In genomic region chr5:119367502-119368237, GRCh38 we compare ENCODE assay signal across 8 cellular contexts. TPM values are rescaled to one million over a fixed set of nuclear protein-coding genes. Genes with fewer than 3 reads are reported as not detected.
DNase-seq lines count a peak whose midpoint lies in the region; ATAC-seq and TF ChIP-seq lines count a peak whose summit lies in the region.

No MANE protein-coding gene starts in this region.

- H3K4me1 ChIP-seq in SK-N-SH (ENCODE audit: control insufficient read depth in 1 of 2, insufficient read depth in 2 of 2, low read depth in 1 of 2, low read length in 1 of 2) (peaks cover 4 to 25% of the 10 kb centered on the region in 2 experiments; a peak in 3 of 4 replicates), left lung (peaks cover 14 to 63% of the 10 kb centered on the region in 2 donors), Peyer's patch (peaks cover 0 to 15% (median 13%) of the 10 kb centered on the region in 4 donors)

- no peak for TF ChIP-seq POLR2A in Peyer's patch (IDR thresholded peaks at IDR 0.05)

- no peaks in the 10 kb centered on the region for H3K36me3 ChIP-seq in SK-N-SH (replicated peaks in 1 of 2; ENCODE audit: control insufficient read depth in 1 of 2, insufficient read depth in 2 of 2, low read length in 1 of 2)
- no peaks in the 10 kb centered on the region for H3K36me3 ChIP-seq in left lung
- H3K36me3 ChIP-seq in Peyer's patch = no peaks in the 10 kb centered on the region

- CTCF ChIA-PET in SK-N-SH (lab: Yijun Ruan, JAX) = no interaction called here

- H3K9me3 ChIP-seq in SK-N-SH = no peaks in the 10 kb centered on the region
- no peaks in the 10 kb centered on the region for H3K9me3 ChIP-seq in left lung
- H3K9me3 ChIP-seq in Peyer's patch = no peaks in the 10 kb centered on the region

- peaks cover 9% of the 10 kb centered on the region for H3F3A ChIP-seq in SK-N-SH (replicated peaks; ENCODE audit: insufficient read depth)

- peak; percentile 83 for ATAC-seq in GM18907 (IDR thresholded peaks at IDR 0.05; ENCODE audit: unreplicated experiment)
- ATAC-seq in HG02870 (IDR thresholded peaks at IDR 0.05; ENCODE audit: unreplicated experiment) = peak; percentile 70
- ATAC-seq in left lung = peak; percentile 51

- H3K9me2 ChIP-seq in SK-N-SH = no peaks in the 10 kb centered on the region

- H3K27ac ChIP-seq in SK-N-SH (ENCODE audit: low read depth in 2 of 2, low read length in 1 of 2) = peak overlapping the region in 1 of 2 experiments; percentile 60; a peak in 3 of 4 replicates
- H3K27ac ChIP-seq in left lung = peak overlapping the region in 1 of 2 donors; percentile 9
- H3K27ac ChIP-seq in Peyer's patch = peak overlapping the region in 1 of 4 donors; percentile 47

- H3K9ac ChIP-seq in SK-N-SH = no peak overlapping the region; the same call in 1 of the 2 replicates

- intact Hi-C loops in left lung (cut with DNase I) = no loop called here

- H4K20me1 ChIP-seq in SK-N-SH (ENCODE audit: insufficient read depth) = no peaks in the 10 kb centered on the region

- H3K4me3 ChIP-seq in SK-N-SH (ENCODE audit: low read depth in 2 of 2, low read length in 1 of 2) (no peak overlapping the region), left lung (no peak overlapping the region), Peyer's patch (no peak overlapping the region)

- no peak for DNase-seq in SK-N-SH
- DNase-seq in left lung = no peak
- DNase-seq in NCI-H2107 (lab: John Stamatoyannopoulos, UW) = no peak
- no peak for DNase-seq in NCI-H524 treated with DMSO at 0.1 percent for 48 hours (lab: John Stamatoyannopoulos, UW)
- no peak for DNase-seq in Peyer's patch
- DNase-seq in T-helper 9 cell = no peak

- WGBS in SK-N-SH (ENCODE audit: low lambda C conversion rate) = 35% methylated on average over 1 of the region's 1 CpG

- TF ChIP-seq CTCF in SK-N-SH (IDR thresholded peaks at IDR 0.05) (no peak), left lung (IDR thresholded peaks at IDR 0.05) (no peak), Peyer's patch (IDR thresholded peaks at IDR 0.05) (no peak)

- peak overlapping the region; percentile 20; the same call in 1 of the 2 replicates for H3K4me2 ChIP-seq in SK-N-SH

- no peak overlapping the region for H2AFZ ChIP-seq in SK-N-SH (ENCODE audit: low read depth)

- no peak for TF ChIP-seq EP300 in SK-N-SH (IDR thresholded peaks at IDR 0.05; ENCODE audit: borderline replicate concordance in 1 of 2, low read depth in 1 of 2, low read length in 1 of 2)

- no peak for TF ChIP-seq RAD21 in SK-N-SH (IDR thresholded peaks at IDR 0.05; ENCODE audit: low read length)

- H3K27me3 ChIP-seq in SK-N-SH (ENCODE audit: insufficient read depth) (no peaks in the 10 kb centered on the region), left lung (no peaks in the 10 kb centered on the region), Peyer's patch (no peaks in the 10 kb centered on the region)

- POLR2A ChIA-PET in SK-N-SH (lab: Yijun Ruan, JAX) = no interaction called here

- H3K79me2 ChIP-seq in SK-N-SH (ENCODE audit: insufficient read depth) = peaks cover 27% of the 10 kb centered on the region

TF ChIP-seq in SK-N-SH, 30 proteins besides CTCF, POLR2A, EP300 and RAD21:
- TF ChIP-seq TCF12 (IDR thresholded peaks at IDR 0.05) (0 out of 2 replicates have a peak, but pooled peaks have one; percentile 14), TEAD4 (IDR thresholded peaks at IDR 0.05; ENCODE audit: borderline replicate concordance, insufficient read depth) (no peak), IRF3 (IDR thresholded peaks at IDR 0.05; ENCODE audit: low read depth, low read length) (no peak), MEF2A (IDR thresholded peaks at IDR 0.05; ENCODE audit: borderline replicate concordance, low read depth) (0 out of 2 replicates have a peak, but pooled peaks have one; percentile 14), SMC3 (IDR thresholded peaks at IDR 0.05; ENCODE audit: low read depth, low read length) (no peak), ELF1 (IDR thresholded peaks at IDR 0.05) (no peak), JUND (IDR thresholded peaks at IDR 0.05) (0 out of 2 replicates have a peak, but pooled peaks have one; percentile 15), NRF1 (IDR thresholded peaks at IDR 0.05; ENCODE audit: low read depth, low read length) (no peak), EZH2phosphoT487 (IDR thresholded peaks at IDR 0.05; ENCODE audit: borderline replicate concordance, low read depth) (no peak), MXI1 (IDR thresholded peaks at IDR 0.05; ENCODE audit: low read depth, low read length) (no peak)

RNA-seq across cellular contexts. Expression of gene TNFAIP8, which starts 11.9 kb away (rescaled TPM):
- 28.3 and 31.3 TPM in 2 replicates for polyA plus RNA-seq in SK-N-SH (2012; rRNA removed)
- 33.8 and 41.5 TPM in 2 replicates for polyA plus RNA-seq in SK-N-SH (2012; cell fraction: cytosol; rRNA removed)
- 11.7 and 15.5 TPM in 2 replicates for polyA plus RNA-seq in SK-N-SH (2012; cell fraction: nucleus; rRNA removed)
- total RNA-seq in left lung = 10 to 100 TPM; 15.6 to 30.1 TPM
- 10 to 100 TPM in 2 of 4 donors, 1 to 10 TPM in 2; 3.0 to 47.9 (median 10.2) TPM for total RNA-seq in Peyer's patch
